Comparison of ENCODE assay signal across 8 cellular contexts in genomic region chr17:43211123-43211479, GRCh38. TPM values are rescaled to one million over a fixed set of nuclear protein-coding genes. Genes with fewer than 3 reads are reported as not detected.
DNase-seq lines count a peak whose midpoint lies in the region; ATAC-seq and TF ChIP-seq lines count a peak whose summit lies in the region.

No MANE protein-coding gene starts in this region.

- H3K4me3 ChIP-seq in AG04450 (ENCODE audit: low read depth, low read length) (peak overlapping the region; percentile 44), mucosa of rectum (ENCODE audit: low read length in 2 of 2) (peak overlapping the region; percentile 78 to 86)
- peak overlapping the region; percentile 75 for H3K4me3 ChIP-seq in Jurkat, Clone E6-1 (ENCODE audit: low read length)

- CTCF ChIA-PET in AG04450 (lab: Charles Lee): interaction anchor here (0.5 to 0.6 kb wide), 2 partner anchors 98 to 328 kb away, joined by 3 to 4 read pairs; no protein-coding TSS in a partner anchor

- POLR2A ChIA-PET in AG04450 (lab: Yijun Ruan, JAX): interaction anchor here (1.4 to 2.9 kb wide), 4 partner anchors 39 to 213 kb away, joined by 4 to 31 read pairs (median 10); partner anchors contain the start of gene RPL27

- TF ChIP-seq CTCF in AG04450 (IDR thresholded peaks at IDR 0.05; ENCODE audit: low read depth, low read length): no peak

- H3K27me3 ChIP-seq in AG04450 (ENCODE audit: control insufficient read depth, insufficient read depth, low read length) (no peaks in the 10 kb centered on the region), mucosa of rectum (ENCODE audit: control insufficient read depth in 2 of 2, insufficient read depth in 2 of 2, low read length in 2 of 2) (no peaks in the 10 kb centered on the region)

- no peak for ATAC-seq in HG03521 (IDR thresholded peaks at IDR 0.05; ENCODE audit: unreplicated experiment)

- peak overlapping the region; percentile 80 for H3K27ac ChIP-seq in AG04450 (ENCODE audit: low read depth, low read length)
- H3K27ac ChIP-seq in caudate nucleus (ENCODE audit: low read depth, low read length): peak overlapping the region; percentile 11
- H3K27ac ChIP-seq in mucosa of rectum (ENCODE audit: low read depth in 2 of 2, low read length in 2 of 2): peak overlapping the region; percentile 82 to 86

- H3K9ac ChIP-seq in mucosa of rectum (ENCODE audit: low read depth in 1 of 2, low read length in 2 of 2): peak overlapping the region; percentile 76 to 83

- DNase-seq in AG04450 (ENCODE audit: low read depth, low spot score) (no peak), caudate nucleus (lab: John Stamatoyannopoulos, UW) (no peak), NCI-H82 treated with DMSO at 0.1 percent for 48 hours (lab: John Stamatoyannopoulos, UW; ENCODE audit: unreplicated experiment) (no peak), HPDE6-E6E7 (ENCODE audit: extremely low spot score) (no peak), GOT3 (lab: John Stamatoyannopoulos, UW) (no peak)
- no peak for DNase-seq in Jurkat, Clone E6-1 (ENCODE audit: low read depth, low spot score)

- H3K9me3 ChIP-seq in AG04450 (ENCODE audit: control insufficient read depth, insufficient read depth, low read length): no peaks in the 10 kb centered on the region
- H3K9me3 ChIP-seq in mucosa of rectum (ENCODE audit: control insufficient read depth in 2 of 2, low read length in 2 of 2): no peaks in the 10 kb centered on the region

- peaks cover 13 to 21% of the 10 kb centered on the region in 2 donors for H3K4me1 ChIP-seq in mucosa of rectum (ENCODE audit: control insufficient read depth in 2 of 2, insufficient read depth in 2 of 2, low read length in 2 of 2)

- H3K36me3 ChIP-seq in mucosa of rectum (ENCODE audit: control insufficient read depth in 2 of 2, insufficient read depth in 2 of 2, low read length in 2 of 2): peaks cover 28 to 45% of the 10 kb centered on the region in 2 donors

RNA-seq across cellular contexts. Expression of gene TMEM106A, which starts 0.6 kb away (rescaled TPM):
- polyA plus RNA-seq in AG04450 (2011; rRNA removed): 4.5 and 5.1 TPM in 2 replicates
- 8.8 and 10.9 TPM in 2 replicates for polyA minus RNA-seq in AG04450 (2011; rRNA and poly(A)+ RNA removed)
- polyA plus RNA-seq in Jurkat, Clone E6-1 (2012; ENCODE audit: insufficient read depth, insufficient read length): 5.7 TPM

RNA-seq across cellular contexts. Expression of gene CCDC200, which starts 17.3 kb away (rescaled TPM):
- not detected in 2 replicates for polyA plus RNA-seq in AG04450 (2011; rRNA removed)
- polyA minus RNA-seq in AG04450 (2011; rRNA and poly(A)+ RNA removed): not detected in 2 replicates
- not detected for polyA plus RNA-seq in Jurkat, Clone E6-1 (2012; ENCODE audit: insufficient read depth, insufficient read length)

RNA-seq across cellular contexts. Expression of gene RNU2-1, which starts 22.7 kb away (rescaled TPM):
- polyA plus RNA-seq in AG04450 (2011; rRNA removed): not detected in 2 replicates
- polyA minus RNA-seq in AG04450 (2011; rRNA and poly(A)+ RNA removed): not detected in 2 replicates
- not detected for polyA plus RNA-seq in Jurkat, Clone E6-1 (2012; ENCODE audit: insufficient read depth, insufficient read length)

RNA-seq across cellular contexts. Expression of gene NBR1, which starts 40.1 kb away (rescaled TPM):
- 103 and 107 TPM in 2 replicates for polyA plus RNA-seq in AG04450 (2011; rRNA removed)
- polyA minus RNA-seq in AG04450 (2011; rRNA and poly(A)+ RNA removed): 128 and 139 TPM in 2 replicates
- polyA plus RNA-seq in Jurkat, Clone E6-1 (2012; ENCODE audit: insufficient read depth, insufficient read length): 32.6 TPM

Comparison
In these comparisons a context has a peak if more than half of its experiments do, and no peak if none do; other contexts are left out.
1. H3K27ac ChIP-seq: peak in every context shown above with its lines; median percentile 84 in mucosa of rectum; 80 in AG04450; 11 in caudate nucleus.